6 cellular contexts compared by ENCODE assay signal in the genomic region with DNA sequence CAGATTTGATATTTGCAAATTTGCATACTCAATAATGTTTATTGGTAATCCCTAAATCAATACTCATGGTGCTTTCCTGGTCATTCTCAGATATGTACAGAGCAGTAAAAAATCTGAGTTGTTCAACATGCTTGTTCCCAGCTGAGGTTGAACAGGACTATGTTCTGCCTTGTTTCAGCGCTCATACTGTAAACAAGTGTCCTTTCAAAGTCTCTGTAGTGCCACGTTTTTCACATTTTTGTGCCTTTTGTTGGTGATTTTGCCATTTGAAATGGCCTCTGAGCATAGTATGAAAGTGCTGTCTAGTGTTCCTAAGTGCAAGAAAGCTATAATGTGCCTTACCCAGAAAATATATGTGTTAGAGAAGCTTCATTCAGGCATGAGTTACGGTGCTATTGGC. TPM values are rescaled to one million over a fixed set of nuclear protein-coding genes. Genes with fewer than 3 reads are reported as not detected.
"Had no signal": no experiment of that assay in that cellular context is flagged by ENCODE, and none has a peak within 500 bp of the region (broad histone marks: within the 10 kb centered on the region; RNA-seq: fewer than 3 reads in every experiment).

No MANE protein-coding gene starts in this region.

- DNase-seq: IMR-90, KBM-7, KG1 had no signal

- H3K27ac ChIP-seq: HL-60 had no signal

- H3K4me3 ChIP-seq: K562 had no signal

RNA-seq across cellular contexts. Expression of a gene that starts 16.0 kb away (rescaled TPM):
- polyA plus RNA-seq: IgD-negative memory B cell had no signal
